ENCODE assay signal across 26 cellular contexts in the genomic region with DNA sequence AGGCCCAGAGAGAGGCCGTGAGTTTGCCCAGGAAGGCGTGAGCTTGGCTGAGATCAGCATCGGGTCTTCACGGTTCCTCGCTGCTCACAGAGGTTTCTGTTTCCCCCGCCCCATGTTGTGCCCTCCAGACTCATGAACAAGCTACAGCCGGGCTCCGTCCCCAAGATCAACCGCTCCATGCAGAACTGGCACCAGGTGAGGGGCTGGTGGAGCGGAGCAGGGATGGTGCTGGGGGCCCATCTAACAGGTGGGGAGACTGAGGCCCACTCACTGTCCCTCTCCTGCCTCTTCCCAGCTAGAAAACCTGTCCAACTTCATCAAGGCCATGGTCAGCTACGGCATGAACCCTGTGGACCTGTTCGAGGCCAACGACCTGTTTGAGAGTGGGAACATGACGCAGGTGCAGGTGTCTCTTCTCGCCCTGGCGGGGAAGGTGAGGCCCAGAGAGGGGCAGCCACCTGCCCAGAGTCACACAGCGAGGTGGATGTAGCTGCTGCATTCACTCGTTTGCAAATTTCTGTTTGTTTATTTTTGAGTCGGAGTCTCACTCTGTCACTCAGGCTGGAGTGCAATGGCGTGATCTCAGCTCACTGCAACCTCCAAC. TPM values are rescaled to one million over a fixed set of nuclear protein-coding genes. Genes with fewer than 3 reads are reported as not detected.
DNase-seq lines count a peak whose midpoint lies in the region; ATAC-seq lines count a peak whose summit lies in the region.
"Had no signal": no experiment of that assay in that cellular context is flagged by ENCODE, and none has a peak within 500 bp of the region (broad histone marks: within the 10 kb centered on the region; RNA-seq: fewer than 3 reads in every experiment).

No MANE protein-coding gene starts in this region.

- no peaks in the 10 kb centered on the region for H3K27me3 ChIP-seq in CD8-positive, alpha-beta memory T cell (ENCODE audit: insufficient read depth, low read length, poor library complexity, severe bottlenecking)
- no peaks in the 10 kb centered on the region for H3K27me3 ChIP-seq in SJCRH30

- peaks cover 49% of the 10 kb centered on the region for H3K4me1 ChIP-seq in CD8-positive, alpha-beta memory T cell (ENCODE audit: insufficient read depth, low read length)
- no peaks in the 10 kb centered on the region for H3K4me1 ChIP-seq in SJCRH30

- no peak overlapping the region for H3K4me3 ChIP-seq in CD8-positive, alpha-beta memory T cell (ENCODE audit: low read length)
- no peak overlapping the region for H3K4me3 ChIP-seq in SJCRH30
- H3K4me3 ChIP-seq: skin epidermis, tibial nerve had no signal

- H3K36me3 Mint-ChIP-seq in CD8-positive, alpha-beta memory T cell = peaks cover 0 to 51% (median 7%) of the 10 kb centered on the region in 3 donors
- peaks cover 83% of the 10 kb centered on the region for H3K36me3 Mint-ChIP-seq in effector memory CD8-positive, alpha-beta T cell (ENCODE audit: insufficient read depth)

- H3K27ac ChIP-seq in CD8-positive, alpha-beta memory T cell (ENCODE audit: low read depth, low read length) = no peak overlapping the region
- no peak overlapping the region for H3K27ac ChIP-seq in SJCRH30
- H3K27ac ChIP-seq: KMS-11, tibial nerve had no signal

- no peak for DNase-seq in CD8-positive, alpha-beta memory T cell
- no peak for DNase-seq in effector memory CD8-positive, alpha-beta T cell
- DNase-seq in SJCRH30 (no peak), NCI-H1105 (lab: John Stamatoyannopoulos, UW) (no peak)
- DNase-seq: activated B cell treated with CpG ODN at 0.5 μM for 24 hours; activated T-cell treated with anti-CD3 and anti-CD28 coated beads, Interleukin-2, amount 50 U/mL, for 72 hours; DMS79; effector memory CD4-positive, alpha-beta T cell; H7; left cardiac atrium; MV-4-11; NCI-H187 treated with DMSO at 0.1 percent for 48 hours; NCI-H2227 treated with DMSO at 0.1 percent for 48 hours; NCI-H82; PC-3; T-helper 9 cell had no signal

- CTCF ChIA-PET in CD8-positive, alpha-beta memory T cell (lab: Charles Lee) = interaction anchor here (1.1 to 8.4 kb wide), 4 partner anchors 11 to 34 kb away, joined by 3 to 62 read pairs (median 4); partner anchors contain the start of genes ARHGAP45, GRIN3B and RNU6-2

- POLR2A ChIA-PET in CD8-positive, alpha-beta memory T cell (lab: Charles Lee) = interaction anchor here (0.6 to 9.2 kb wide), 6 partner anchors 16 to 55 kb away, joined by 3 to 143 read pairs (median 5); no protein-coding TSS in a partner anchor

- H3K27me3 Mint-ChIP-seq in CD8-positive, alpha-beta memory T cell = peaks cover 0 to 5% of the 10 kb centered on the region in 2 donors
- H3K27me3 Mint-ChIP-seq in effector memory CD8-positive, alpha-beta T cell = no peaks in the 10 kb centered on the region
- H3K27me3 Mint-ChIP-seq: activated B cell treated with CpG ODN at 0.5 μM for 24 hours; activated naive CD8-positive, alpha-beta T cell; stimulated activated naive CD8-positive, alpha-beta T cell treated with anti-CD3 and anti-CD28 coated beads, Interleukin-15, Interleukin-2, amounts not matched to agents 100 ng/mL and 50 ng/mL, for 24 hours had no signal

- no peaks in the 10 kb centered on the region for H3K9me3 ChIP-seq in CD8-positive, alpha-beta memory T cell (ENCODE audit: low read length)
- no peaks in the 10 kb centered on the region for H3K9me3 ChIP-seq in SJCRH30 (replicated peaks)
- H3K9me3 ChIP-seq: tibial nerve had no signal

- peaks cover 27% of the 10 kb centered on the region for H3K36me3 ChIP-seq in CD8-positive, alpha-beta memory T cell (ENCODE audit: insufficient read depth, low read length)
- H3K36me3 ChIP-seq in SJCRH30 = peaks cover 46% of the 10 kb centered on the region

- ATAC-seq in effector memory CD8-positive, alpha-beta T cell (replicated peaks) = no peak
- ATAC-seq: activated T-cell treated with anti-CD3 and anti-CD28 coated beads, Interleukin-2, amount 50 U/mL, for 72 hours; left cardiac atrium; PC-3 had no signal

- H3K4me3 Mint-ChIP-seq in CD8-positive, alpha-beta memory T cell = peak overlapping the region in 3 of 7 donors; percentile 1 to 47 (median 44)
- peak overlapping the region; percentile 31 to 44 for H3K4me3 Mint-ChIP-seq in effector memory CD8-positive, alpha-beta T cell
- H3K4me3 Mint-ChIP-seq: activated B cell treated with CpG ODN at 0.5 μM for 24 hours; activated naive CD8-positive, alpha-beta T cell; nephron; stimulated activated naive CD8-positive, alpha-beta T cell treated with anti-CD3 and anti-CD28 coated beads, Interleukin-15, Interleukin-2, amounts not matched to agents 100 ng/mL and 50 ng/mL, for 24 hours had no signal

- peak overlapping the region in 7 of 8 donors; percentile 46 to 98 (median 77) for H3K27ac Mint-ChIP-seq in CD8-positive, alpha-beta memory T cell
- H3K27ac Mint-ChIP-seq in effector memory CD8-positive, alpha-beta T cell = peak overlapping the region in 1 of 2 donors; percentile 20
- H3K27ac Mint-ChIP-seq: activated B cell treated with CpG ODN at 0.5 μM for 24 hours; nephron; stimulated activated naive CD8-positive, alpha-beta T cell treated with anti-CD3 and anti-CD28 coated beads, Interleukin-15, Interleukin-2, amounts not matched to agents 100 ng/mL and 50 ng/mL, for 24 hours had no signal

- no peaks in the 10 kb centered on the region for H3K9me3 Mint-ChIP-seq in CD8-positive, alpha-beta memory T cell
- no peaks in the 10 kb centered on the region for H3K9me3 Mint-ChIP-seq in effector memory CD8-positive, alpha-beta T cell
- H3K9me3 Mint-ChIP-seq: activated B cell treated with CpG ODN at 0.5 μM for 24 hours; activated T-cell treated with anti-CD3 and anti-CD28 coated beads, Interleukin-2, amount 50 U/mL, for 72 hours; nephron; stimulated activated naive CD8-positive, alpha-beta T cell treated with anti-CD3 and anti-CD28 coated beads, Interleukin-15, Interleukin-2, amounts not matched to agents 100 ng/mL and 50 ng/mL, for 24 hours had no signal

- peaks cover 28 to 53% (median 35%) of the 10 kb centered on the region in 3 donors for H3K4me1 Mint-ChIP-seq in CD8-positive, alpha-beta memory T cell
- peaks cover 27 to 29% of the 10 kb centered on the region in 2 donors for H3K4me1 Mint-ChIP-seq in effector memory CD8-positive, alpha-beta T cell (ENCODE audit: low read depth in 2 of 2)

RNA-seq across cellular contexts. Expression of gene CNN2, which starts 6.0 kb away (rescaled TPM):
- 10 to 100 TPM; 78.1 to 78.9 TPM for total RNA-seq in CD8-positive, alpha-beta memory T cell
- polyA plus RNA-seq in CD8-positive, alpha-beta memory T cell = 792 TPM
- total RNA-seq in SJCRH30 (2014; rRNA removed; shearing (Covaris generic)) = 87.2 and 91.4 TPM in 2 replicates

RNA-seq across cellular contexts. Expression of gene ABCA7, which starts 7.5 kb away (rescaled TPM):
- total RNA-seq in CD8-positive, alpha-beta memory T cell = 10 to 100 TPM; 33.8 to 39.5 TPM
- polyA plus RNA-seq in CD8-positive, alpha-beta memory T cell = 14.1 TPM
- 7.8 and 11.0 TPM in 2 replicates for total RNA-seq in SJCRH30 (2014; rRNA removed; shearing (Covaris generic))

RNA-seq across cellular contexts. Expression of gene RNU6-2, which starts 11.0 kb away (rescaled TPM):
- total RNA-seq in CD8-positive, alpha-beta memory T cell = not detected
- not detected for polyA plus RNA-seq in CD8-positive, alpha-beta memory T cell
- not detected in 2 replicates for total RNA-seq in SJCRH30 (2014; rRNA removed; shearing (Covaris generic))
- total RNA-seq: activated B cell treated with CpG ODN at 0.5 μM for 24 hours; activated T-cell treated with anti-CD3 and anti-CD28 coated beads, Interleukin-2, amount 50 U/mL, for 72 hours; fibroblast of lung; H7; left cardiac atrium; mesenteric fat pad; PC-3; posterior vena cava; SK-MEL-5; tibial nerve had no signal
- polyA plus RNA-seq: fibroblast of lung had no signal

RNA-seq across cellular contexts. Expression of gene TMEM259, which starts 11.4 kb away (rescaled TPM):
- total RNA-seq in CD8-positive, alpha-beta memory T cell = 100 to 1,000 TPM; 151 to 157 TPM
- 84.6 TPM for polyA plus RNA-seq in CD8-positive, alpha-beta memory T cell
- total RNA-seq in SJCRH30 (2014; rRNA removed; shearing (Covaris generic)) = 61.0 and 66.8 TPM in 2 replicates

RNA-seq across cellular contexts. Expression of gene GRIN3B, which starts 32.1 kb away (rescaled TPM):
- total RNA-seq in CD8-positive, alpha-beta memory T cell = not detected
- not detected for polyA plus RNA-seq in CD8-positive, alpha-beta memory T cell
- not detected in 2 replicates for total RNA-seq in SJCRH30 (2014; rRNA removed; shearing (Covaris generic))
